ENCODE assay signal across 13 cellular contexts in the genomic region with DNA sequence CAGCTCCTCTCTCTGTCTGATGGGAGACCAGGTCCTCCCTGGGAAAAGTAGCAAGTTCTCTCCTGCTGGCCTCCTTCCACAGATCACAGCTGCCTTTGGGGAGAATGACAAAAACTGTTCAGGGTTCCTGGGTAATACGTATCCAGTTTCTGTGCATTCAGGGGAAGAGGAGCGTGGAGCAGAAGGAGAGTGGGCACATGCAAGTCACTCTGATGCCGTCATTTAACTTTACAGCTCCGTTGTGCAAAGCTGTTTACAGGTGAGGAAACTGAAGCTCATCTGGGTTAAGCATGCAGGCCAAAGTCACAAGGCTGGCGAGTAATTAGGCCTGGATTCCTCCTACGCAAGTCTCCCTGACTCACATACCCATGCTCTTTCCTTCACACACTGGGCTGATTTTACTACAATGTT. TPM values are rescaled to one million over a fixed set of nuclear protein-coding genes. Genes with fewer than 3 reads are reported as not detected.
DNase-seq lines count a peak whose midpoint lies in the region; ATAC-seq and TF ChIP-seq lines count a peak whose summit lies in the region.
"Had no signal": no experiment of that assay in that cellular context is flagged by ENCODE, and none has a peak within 500 bp of the region (broad histone marks: within the 10 kb centered on the region; RNA-seq: fewer than 3 reads in every experiment).

No MANE protein-coding gene starts in this region.

- H4K20me1 ChIP-seq in GM23338 (replicated peaks; ENCODE audit: insufficient read depth) (no peaks in the 10 kb centered on the region), smooth muscle cell (ENCODE audit: low read depth) (no peaks in the 10 kb centered on the region)

- WGBS in smooth muscle cell (ENCODE audit: low lambda C conversion rate) = 42% methylated on average over 6 of the region's 6 CpGs

- intact Hi-C loops in ascending aorta (cut with DNase I) = no loop called here
- intact Hi-C loops in activated CD4-positive, alpha-beta T cell treated with anti-CD3 and anti-CD28 coated beads for 36 hours (cut with DNase I, micrococcal nuclease) = no loop called here

- peaks cover 5% of the 10 kb centered on the region; the same call in 1 of the 2 replicates for H3K9me2 ChIP-seq in GM23338 (ENCODE audit: insufficient read depth)

- H3K9me3 ChIP-seq in ascending aorta = peaks cover 0 to 6% of the 10 kb centered on the region in 2 donors
- H3K9me3 ChIP-seq in smooth muscle cell (replicated peaks; ENCODE audit: low read depth) = no peaks in the 10 kb centered on the region

- H3K79me2 ChIP-seq in GM23338 (replicated peaks; ENCODE audit: insufficient read depth) (no peaks in the 10 kb centered on the region), smooth muscle cell (ENCODE audit: low read depth) (no peaks in the 10 kb centered on the region)

- H3K27me3 Mint-ChIP-seq in GM23338 (ENCODE audit: insufficient read depth, low read depth, poor library complexity) = peaks cover 3% of the 10 kb centered on the region
- peaks cover 8% of the 10 kb centered on the region for H3K27me3 Mint-ChIP-seq in activated CD4-positive, alpha-beta T cell treated with anti-CD3 and anti-CD28 coated beads for 36 hours

- no peak for DNase-seq in GM23338 (ENCODE audit: low spot score)
- no peak for DNase-seq in ascending aorta (ENCODE audit: low spot score in 2 of 2)
- peak; percentile 63 for DNase-seq in glomerular visceral epithelial cell (ENCODE audit: extremely low spot score)
- no peak for DNase-seq in smooth muscle cell (lab: John Stamatoyannopoulos, UW; ENCODE audit: unreplicated experiment)
- DNase-seq in NCI-H2196 (lab: John Stamatoyannopoulos, UW; ENCODE audit: unreplicated experiment) = no peak
- no peak for DNase-seq in activated CD4-positive, alpha-beta T cell treated with anti-CD3 and anti-CD28 coated beads for 36 hours
- DNase-seq: activated gamma-delta T cell treated with Interleukin-2 at 50 U/mL for 16 hours, GF-D8, NCI-H1417, occipital lobe, RPMI8226 had no signal

- peak overlapping the region; percentile 87 for H3K9ac ChIP-seq in smooth muscle cell (ENCODE audit: low read depth)

- H3F3A ChIP-seq in GM23338 (replicated peaks; ENCODE audit: low read depth) = no peaks in the 10 kb centered on the region
- H3F3A ChIP-seq in smooth muscle cell (ENCODE audit: low read depth) = peaks cover 6% of the 10 kb centered on the region

- no peaks in the 10 kb centered on the region for H3K36me3 ChIP-seq in GM23338 (ENCODE audit: insufficient read depth)
- no peaks in the 10 kb centered on the region for H3K36me3 ChIP-seq in ascending aorta
- H3K36me3 ChIP-seq in smooth muscle cell (ENCODE audit: low read depth) = no peaks in the 10 kb centered on the region

- H3K27me3 ChIP-seq in GM23338 (ENCODE audit: insufficient read depth) (no peaks in the 10 kb centered on the region), ascending aorta (no peaks in the 10 kb centered on the region), smooth muscle cell (ENCODE audit: low read depth) (no peaks in the 10 kb centered on the region)

- ATAC-seq in GM23338 (no peak), HG03139 (IDR thresholded peaks at IDR 0.05; ENCODE audit: unreplicated experiment) (no peak), HG03097 (IDR thresholded peaks at IDR 0.05; ENCODE audit: low FRiP score, unreplicated experiment) (no peak)
- ATAC-seq in activated CD4-positive, alpha-beta T cell treated with anti-CD3 and anti-CD28 coated beads for 36 hours = no peak

- H3K9me3 Mint-ChIP-seq in GM23338 = peaks cover 9% of the 10 kb centered on the region
- H3K9me3 Mint-ChIP-seq in activated CD4-positive, alpha-beta T cell treated with anti-CD3 and anti-CD28 coated beads for 36 hours (ENCODE audit: low read depth) = no peaks in the 10 kb centered on the region

- H3K27ac Mint-ChIP-seq in GM23338 = no peak overlapping the region
- H3K27ac Mint-ChIP-seq in activated CD4-positive, alpha-beta T cell treated with anti-CD3 and anti-CD28 coated beads for 36 hours = no peak overlapping the region

- no peak for TF ChIP-seq CTCF in GM23338 (conservative IDR thresholded peaks at IDR 0.05; ENCODE audit: low read depth in 2 of 2)
- no peak for TF ChIP-seq CTCF in ascending aorta (IDR thresholded peaks at IDR 0.05)
- TF ChIP-seq CTCF in smooth muscle cell (IDR thresholded peaks at IDR 0.05; ENCODE audit: borderline replicate concordance, insufficient read depth, poor library complexity, severe bottlenecking) = no peak

- H3K4me1 ChIP-seq in GM23338 (ENCODE audit: insufficient read depth) (no peaks in the 10 kb centered on the region), ascending aorta (peaks cover 0 to 29% of the 10 kb centered on the region in 2 donors), smooth muscle cell (ENCODE audit: low read depth) (peaks cover 8% of the 10 kb centered on the region)

- no peak overlapping the region for H3K4me2 ChIP-seq in GM23338
- H3K4me2 ChIP-seq in smooth muscle cell = no peak overlapping the region

- no peak overlapping the region for H3K4me3 Mint-ChIP-seq in GM23338
- no peak overlapping the region for H3K4me3 Mint-ChIP-seq in activated CD4-positive, alpha-beta T cell treated with anti-CD3 and anti-CD28 coated beads for 36 hours

- H3K27ac ChIP-seq in GM23338 (ENCODE audit: low read depth) = no peak overlapping the region
- peak overlapping the region; percentile 59 to 68 for H3K27ac ChIP-seq in ascending aorta
- H3K27ac ChIP-seq in smooth muscle cell (ENCODE audit: low read depth) = peak overlapping the region; percentile 97

- POLR2A ChIA-PET in activated CD4-positive, alpha-beta T cell treated with anti-CD3 and anti-CD28 coated beads for 36 hours (lab: Charles Lee) = no interaction called here

- H2AFZ ChIP-seq in GM23338 (peak overlapping the region; percentile 43), smooth muscle cell (ENCODE audit: low read depth) (no peak overlapping the region)

- CTCF ChIA-PET in activated CD4-positive, alpha-beta T cell treated with anti-CD3 and anti-CD28 coated beads for 36 hours (lab: Charles Lee) = interaction anchor here (1.2 kb wide), 1 partner anchor 14 kb away, joined by 3 read pairs; no protein-coding TSS in a partner anchor

- H3K4me1 Mint-ChIP-seq in GM23338 = no peaks in the 10 kb centered on the region
- H3K4me1 Mint-ChIP-seq in activated CD4-positive, alpha-beta T cell treated with anti-CD3 and anti-CD28 coated beads for 36 hours = no peaks in the 10 kb centered on the region

- H3K36me3 Mint-ChIP-seq in GM23338 (ENCODE audit: low read depth) = peaks cover 8% of the 10 kb centered on the region
- H3K36me3 Mint-ChIP-seq in activated CD4-positive, alpha-beta T cell treated with anti-CD3 and anti-CD28 coated beads for 36 hours (ENCODE audit: low read depth) = no peaks in the 10 kb centered on the region

- H3K4me3 ChIP-seq in GM23338 = no peak overlapping the region
- H3K4me3 ChIP-seq in ascending aorta = no peak overlapping the region
- no peak overlapping the region for H3K4me3 ChIP-seq in smooth muscle cell

TF ChIP-seq in GM23338, 12 proteins besides CTCF, POLR2A, EP300 and RAD21 (continues in another document):
- TF ChIP-seq STAT1 (IDR thresholded peaks at IDR 0.05; ENCODE audit: unreplicated experiment) (no peak), ZNF331 (CRISPR knock-in tag; IDR thresholded peaks at IDR 0.05; ENCODE audit: low read depth) (no peak), CREB1 (CRISPR knock-in tag; IDR thresholded peaks at IDR 0.05; ENCODE audit: low read depth) (no peak), POLR2AphosphoS5 (IDR thresholded peaks at IDR 0.05; ENCODE audit: low read depth) (no peak), EZH2 (IDR thresholded peaks at IDR 0.05; ENCODE audit: low read depth, unreplicated experiment) (no peak)

RNA-seq across cellular contexts. Expression of a gene that starts 7.5 kb away (rescaled TPM):
- total RNA-seq in GM23338 (2014; rRNA removed; shearing (Covaris generic)) = 0.10 TPM in 1 of 2 replicates, not detected in the other
- 0.49 and 0.74 TPM in 2 replicates for polyA plus RNA-seq in GM23338 (2016; fragmentation: Nextera tagmentation; extraction: Ambion mirVana)
- total RNA-seq in ascending aorta = 487 TPM
- total RNA-seq in smooth muscle cell = 113 and 134 TPM in 2 replicates
- polyA plus RNA-seq in smooth muscle cell = 37.5 and 83.3 TPM in 2 replicates
- not detected for total RNA-seq in activated CD4-positive, alpha-beta T cell treated with anti-CD3 and anti-CD28 coated beads for 36 hours

RNA-seq across cellular contexts. Expression of a gene that starts 51.5 kb away (rescaled TPM):
- total RNA-seq in GM23338 (2014; rRNA removed; shearing (Covaris generic)) = 1.0 and 1.6 TPM in 2 replicates
- polyA plus RNA-seq in GM23338 (2016; fragmentation: Nextera tagmentation; extraction: Ambion mirVana) (1.4 and 2.0 TPM in 2 replicates), smooth muscle cell (0.37 and 0.86 TPM in 2 replicates)
- total RNA-seq in ascending aorta (6.2 TPM), smooth muscle cell (0.40 and 0.58 TPM in 2 replicates)
- total RNA-seq in activated CD4-positive, alpha-beta T cell treated with anti-CD3 and anti-CD28 coated beads for 36 hours = not detected

Comparison
In these comparisons a context has a peak if more than half of its experiments do, and no peak if none do; other contexts are left out.
1. RNA of a gene that starts 7.5 kb away (total RNA-seq): 487 TPM in ascending aorta (single experiment) and 113 to 134 TPM in smooth muscle cell; 0.10 TPM in GM23338 and not detected in activated CD4-positive, alpha-beta T cell treated with anti-CD3 and anti-CD28 coated beads for 36 hours; every median in the first group is over 100 times any median in the second.